In the genomic region with DNA sequence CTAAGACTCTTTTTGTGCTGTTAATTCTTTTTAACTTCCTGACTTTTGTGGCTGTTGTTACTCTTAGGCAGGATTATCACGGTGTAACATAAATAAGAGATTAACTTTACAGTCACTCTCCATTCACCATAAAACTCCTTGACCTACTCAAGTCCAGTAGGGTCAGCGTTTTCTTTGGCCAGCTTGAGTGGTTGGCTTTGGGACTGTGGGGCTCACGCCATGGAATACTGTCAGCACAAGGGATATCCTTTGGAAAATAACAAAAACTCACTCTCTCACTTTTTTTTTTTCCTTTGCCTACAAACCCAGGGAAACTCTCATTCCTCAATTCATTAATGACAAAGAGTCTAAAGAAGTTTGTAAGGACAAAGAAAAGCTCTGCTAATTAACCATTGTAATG, we compare ENCODE assay signal across 24 cellular contexts.
"Had no signal": no experiment of that assay in that cellular context is flagged by ENCODE, and none has a peak within 500 bp of the region (broad histone marks: within the 10 kb centered on the region; RNA-seq: fewer than 3 reads in every experiment).

No MANE protein-coding gene starts in this region.

- H3K36me3 Mint-ChIP-seq: naive thymus-derived CD8-positive, alpha-beta T cell; stimulated activated effector memory CD8-positive, alpha-beta T cell treated with anti-CD3 and anti-CD28 coated beads, Interleukin-12 subunit alpha, Interleukin-12 subunit beta, amount 100 ng/mL, for 72 hours had no signal

- H3K36me3 ChIP-seq: esophagus muscularis mucosa, heart right ventricle, left ventricle myocardium inferior, lower lobe of right lung, pancreas, sigmoid colon, stomach, thyroid gland had no signal

- H3K4me1 ChIP-seq: foreskin keratinocyte, thyroid gland had no signal

- H3K9me3 ChIP-seq: esophagus muscularis mucosa, left ventricle myocardium inferior, lower lobe of right lung, pancreas, sigmoid colon, stomach, thyroid gland had no signal

- H3K27ac Mint-ChIP-seq: naive thymus-derived CD8-positive, alpha-beta T cell; nephron progenitor cell; stimulated activated effector memory CD8-positive, alpha-beta T cell treated with anti-CD3 and anti-CD28 coated beads, Interleukin-12 subunit alpha, Interleukin-12 subunit beta, amount 100 ng/mL, for 72 hours had no signal

- ATAC-seq: foreskin keratinocyte; left colon; lower lobe of right lung; naive thymus-derived CD8-positive, alpha-beta T cell; pancreas; stimulated activated effector memory CD8-positive, alpha-beta T cell treated with anti-CD3 and anti-CD28 coated beads, Interleukin-12 subunit alpha, Interleukin-12 subunit beta, amount 100 ng/mL, for 72 hours had no signal

- H3K27ac ChIP-seq: dorsolateral prefrontal cortex, foreskin keratinocyte, left ventricle myocardium inferior, lower lobe of right lung, pancreas, sigmoid colon, stomach, thyroid gland had no signal

- H3K27me3 ChIP-seq: esophagus muscularis mucosa, foreskin keratinocyte, heart right ventricle, pancreas, sigmoid colon, stomach, thyroid gland had no signal

- H3K9me3 Mint-ChIP-seq: nephron progenitor cell had no signal

- H3K4me3 ChIP-seq: dorsolateral prefrontal cortex, esophagus muscularis mucosa, heart right ventricle, left ventricle myocardium inferior, lower lobe of right lung, pancreas, sigmoid colon, stomach, thyroid gland had no signal

- H3K4me3 Mint-ChIP-seq: naive thymus-derived CD8-positive, alpha-beta T cell; nephron progenitor cell; stimulated activated effector memory CD8-positive, alpha-beta T cell treated with anti-CD3 and anti-CD28 coated beads, Interleukin-12 subunit alpha, Interleukin-12 subunit beta, amount 100 ng/mL, for 72 hours had no signal

- H3K4me1 Mint-ChIP-seq: naive thymus-derived CD8-positive, alpha-beta T cell; nephron progenitor cell; stimulated activated effector memory CD8-positive, alpha-beta T cell treated with anti-CD3 and anti-CD28 coated beads, Interleukin-12 subunit alpha, Interleukin-12 subunit beta, amount 100 ng/mL, for 72 hours had no signal

- DNase-seq: cerebellar nuclear complex; cortex of kidney; dorsolateral prefrontal cortex; effector CD4-positive, alpha-beta T cell; foreskin keratinocyte; glutamatergic neuron; hippocampal formation; left colon; left ventricle myocardium inferior; lower lobe of right lung; naive thymus-derived CD8-positive, alpha-beta T cell; nephron progenitor cell; occipital lobe; pancreas; sigmoid colon; stimulated activated CD4-positive, alpha-beta T cell treated with anti-CD3 and anti-CD28 coated beads, Interleukin-2, amount 100 ng/mL, for 24 hours; stimulated activated CD4-positive, alpha-beta T cell treated with anti-CD3 and anti-CD28 coated beads, Interleukin-4, amount 100 ng/mL, for 24 hours; stimulated activated naive CD4-positive, alpha-beta T cell treated with Interleukin-2 at 50 U/mL for 16 hours; stomach; thyroid gland; trophoblast cell had no signal
